In the genomic region with DNA sequence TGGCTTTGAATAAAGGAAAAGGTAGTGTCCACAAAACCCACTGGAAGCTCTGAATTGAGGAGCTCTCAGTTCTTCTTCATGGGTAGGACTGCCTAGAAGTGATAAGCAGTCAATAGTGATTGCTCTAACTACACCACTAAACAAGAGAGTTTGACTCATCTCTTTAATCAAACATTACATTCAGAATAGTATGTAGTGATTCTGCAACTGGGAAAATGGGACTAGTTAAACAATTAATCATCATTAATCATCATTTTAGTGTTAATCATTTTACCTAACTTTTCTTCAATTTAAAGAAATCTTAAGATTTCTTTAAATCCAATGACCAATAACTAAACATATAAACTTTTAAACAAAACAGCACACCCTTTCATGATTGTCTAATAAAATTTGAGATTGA, we compare ENCODE assay signal across 17 cellular contexts.
DNase-seq lines count a peak whose midpoint lies in the region; ATAC-seq and TF ChIP-seq lines count a peak whose summit lies in the region.
"Had no signal": no experiment of that assay in that cellular context is flagged by ENCODE, and none has a peak within 500 bp of the region (broad histone marks: within the 10 kb centered on the region; RNA-seq: fewer than 3 reads in every experiment).

No MANE protein-coding gene starts in this region.

- peaks cover 3% of the 10 kb centered on the region; the same call in 1 of the 2 replicates for H3K9me2 ChIP-seq in PC-3 (replicated peaks; ENCODE audit: low read length)

- H2AFZ ChIP-seq in PC-3 (ENCODE audit: low read length) = no peak overlapping the region
- no peak overlapping the region for H2AFZ ChIP-seq in osteoblast (ENCODE audit: low read length)

- H3K9me3 ChIP-seq in PC-3 (ENCODE audit: low read length) = peaks cover 6% of the 10 kb centered on the region; the same call in 1 of the 2 replicates
- no peaks in the 10 kb centered on the region for H3K9me3 ChIP-seq in osteoblast (ENCODE audit: low read depth, low read length)
- H3K9me3 ChIP-seq: BLaER1 treated with 17β-estradiol and CSF1 and Interleukin-3, amounts not matched to agents 10 nM and 100 nM; HAP-1 had no signal

- H3K9me3 Mint-ChIP-seq in activated naive CD4-positive, alpha-beta T cell treated with anti-CD3 and anti-CD28 coated beads, Interleukin-2, amount 50 U/mL, for 72 hours = peaks cover 4 to 17% of the 10 kb centered on the region in 2 donors

- peaks cover 24% of the 10 kb centered on the region for H3K4me1 ChIP-seq in PC-3 (ENCODE audit: insufficient read depth, low read length)
- H3K4me1 ChIP-seq in osteoblast (ENCODE audit: insufficient read depth, low read length) = no peaks in the 10 kb centered on the region
- H3K4me1 ChIP-seq: BLaER1 treated with 17β-estradiol and CSF1 and Interleukin-3, amounts not matched to agents 10 nM and 100 nM; HAP-1 had no signal

- POLR2A ChIA-PET in PC-3 (lab: Charles Lee; ENCODE audit: unreplicated experiment) = no interaction called here

- no peaks in the 10 kb centered on the region for H3K36me3 ChIP-seq in PC-3 (ENCODE audit: low read depth, low read length)
- H3K36me3 ChIP-seq in osteoblast (ENCODE audit: insufficient read depth, low read length) = no peaks in the 10 kb centered on the region
- H3K36me3 ChIP-seq: BLaER1 treated with 17β-estradiol and CSF1 and Interleukin-3, amounts not matched to agents 10 nM and 100 nM; HAP-1 had no signal

- CTCF ChIA-PET in PC-3 (lab: Charles Lee) = interaction anchor here (0.5 to 0.7 kb wide), 2 partner anchors 366 to 486 kb away, joined by 3 to 5 read pairs; no protein-coding TSS in a partner anchor

- peaks cover 12% of the 10 kb centered on the region for H3F3A ChIP-seq in PC-3 (ENCODE audit: low read length, unreplicated experiment)

- intact Hi-C loops in PC-3 (cut with micrococcal nuclease) (loop anchor here (1.0 to 5.0 kb wide), 10 partner anchors 29 to 651 kb away; no protein-coding TSS in a partner anchor), left ventricle myocardium superior (cut with micrococcal nuclease) (no loop called here)

- H3K79me2 ChIP-seq in PC-3 (ENCODE audit: low read length) = no peaks in the 10 kb centered on the region
- H3K79me2 ChIP-seq in osteoblast (ENCODE audit: insufficient read depth, low read length) = no peaks in the 10 kb centered on the region

- no peak for TF ChIP-seq CTCF in PC-3 (conservative IDR thresholded peaks at IDR 0.05; ENCODE audit: low read depth, low read length)
- TF ChIP-seq CTCF in epithelial cell of esophagus (IDR thresholded peaks at IDR 0.05; ENCODE audit: insufficient read depth, low read depth, low read length, missing control alignments) = no peak
- no peak for TF ChIP-seq CTCF in osteoblast (IDR thresholded peaks at IDR 0.05; ENCODE audit: extremely low read depth, low read depth, low read length)

- BruUV-seq in PC-3 (replicated peaks; lab: Mats Ljungman, UMichigan) = no TSS peak

- DNase-seq in HCEC 1CT = peak; percentile 11
- DNase-seq in PC-3 = peak; percentile 96
- DNase-seq in epithelial cell of esophagus (ENCODE audit: low read depth) = peak; percentile 77
- DNase-seq in osteoblast (ENCODE audit: insufficient read length, low spot score, missing footprints) = peak; percentile 59
- no peak for DNase-seq in activated naive CD4-positive, alpha-beta T cell treated with anti-CD3 and anti-CD28 coated beads, Interleukin-2, amount 50 U/mL, for 72 hours (ENCODE audit: low spot score in 2 of 2)
- no peak for DNase-seq in left ventricle myocardium superior
- DNase-seq: 8988T; Calu3; CD8-positive, alpha-beta T cell; DMS79 treated with DMSO at 0.1 percent for 48 hours had no signal

- no peaks in the 10 kb centered on the region for H4K20me1 ChIP-seq in PC-3 (ENCODE audit: low read length)
- no peaks in the 10 kb centered on the region for H4K20me1 ChIP-seq in osteoblast (ENCODE audit: insufficient read depth, low read length)
- H4K20me1 ChIP-seq: BLaER1 treated with 17β-estradiol and CSF1 and Interleukin-3, amounts not matched to agents 10 nM and 100 nM had no signal

- peak overlapping the region; percentile 28 for H3K4me2 ChIP-seq in PC-3 (ENCODE audit: low read length)
- H3K4me2 ChIP-seq in osteoblast (ENCODE audit: insufficient read depth, low read length) = no peak overlapping the region
- H3K4me2 ChIP-seq: BLaER1 treated with 17β-estradiol and CSF1 and Interleukin-3, amounts not matched to agents 10 nM and 100 nM had no signal

- peak; percentile 98 for ATAC-seq in PC-3
- ATAC-seq in GM18907 (IDR thresholded peaks at IDR 0.05; ENCODE audit: unreplicated experiment) = no peak
- no peak for ATAC-seq in activated naive CD4-positive, alpha-beta T cell treated with anti-CD3 and anti-CD28 coated beads, Interleukin-2, amount 50 U/mL, for 72 hours
- no peak for ATAC-seq in left ventricle myocardium superior
- ATAC-seq: CD8-positive, alpha-beta T cell; GM12878 had no signal

- H3K9ac ChIP-seq in PC-3 (ENCODE audit: low read length) = no peak overlapping the region
- H3K9ac ChIP-seq: BLaER1 treated with 17β-estradiol and CSF1 and Interleukin-3, amounts not matched to agents 10 nM and 100 nM had no signal

- no peaks in the 10 kb centered on the region for H3K36me3 Mint-ChIP-seq in activated naive CD4-positive, alpha-beta T cell treated with anti-CD3 and anti-CD28 coated beads, Interleukin-2, amount 50 U/mL, for 72 hours
- H3K36me3 Mint-ChIP-seq: CD8-positive, alpha-beta T cell; IgD-negative memory B cell had no signal

- H3K27ac Mint-ChIP-seq in activated naive CD4-positive, alpha-beta T cell treated with anti-CD3 and anti-CD28 coated beads, Interleukin-2, amount 50 U/mL, for 72 hours = no peak overlapping the region
- H3K27ac Mint-ChIP-seq: B cell; CD8-positive, alpha-beta T cell; IgD-negative memory B cell had no signal

- peak overlapping the region; percentile 55 for H3K27ac ChIP-seq in PC-3 (ENCODE audit: low read length)
- H3K27ac ChIP-seq in osteoblast (ENCODE audit: low read depth, low read length) = no peak overlapping the region
- H3K27ac ChIP-seq: BLaER1 treated with 17β-estradiol and CSF1 and Interleukin-3, amounts not matched to agents 10 nM and 100 nM; HL-60 had no signal

- H3K27me3 ChIP-seq in PC-3 (ENCODE audit: low read length) (no peaks in the 10 kb centered on the region), osteoblast (ENCODE audit: insufficient read depth, low read length) (no peaks in the 10 kb centered on the region)
- H3K27me3 ChIP-seq: BLaER1 treated with 17β-estradiol and CSF1 and Interleukin-3, amounts not matched to agents 10 nM and 100 nM had no signal

- no peak overlapping the region for H3K4me3 ChIP-seq in PC-3 (ENCODE audit: low read length)
- no peak overlapping the region for H3K4me3 ChIP-seq in epithelial cell of esophagus (ENCODE audit: low read length)
- H3K4me3 ChIP-seq in osteoblast (ENCODE audit: insufficient read depth, low read length) = no peak overlapping the region
- H3K4me3 ChIP-seq: BLaER1 treated with 17β-estradiol and CSF1 and Interleukin-3, amounts not matched to agents 10 nM and 100 nM; GM12878; HAP-1 had no signal

Comparison
In these comparisons a context has a peak if more than half of its experiments do, and no peak if none do; other contexts are left out.
1. DNase-seq: peak in HCEC 1CT (single experiment), PC-3 (single experiment), epithelial cell of esophagus (single experiment) and osteoblast (single experiment); none in activated naive CD4-positive, alpha-beta T cell treated with anti-CD3 and anti-CD28 coated beads, Interleukin-2, amount 50 U/mL, for 72 hours (0 of 2) and left ventricle myocardium superior (single experiment).